8 cellular contexts compared by ENCODE assay signal in genomic region chr15:37135225-37135624, GRCh38. TPM values are rescaled to one million over a fixed set of nuclear protein-coding genes. Genes with fewer than 3 reads are reported as not detected.
DNase-seq lines count a peak whose midpoint lies in the region; ATAC-seq and TF ChIP-seq lines count a peak whose summit lies in the region.

No MANE protein-coding gene starts in this region.

- H3K36me3 ChIP-seq in left lung (no peaks in the 10 kb centered on the region), ascending aorta (no peaks in the 10 kb centered on the region)

- no peaks in the 10 kb centered on the region for H3K4me1 ChIP-seq in left lung
- H3K4me1 ChIP-seq in ascending aorta = no peaks in the 10 kb centered on the region

- TF ChIP-seq CTCF in left lung (IDR thresholded peaks at IDR 0.05) = peak; percentile 15 to 17
- no peak for TF ChIP-seq CTCF in ascending aorta (IDR thresholded peaks at IDR 0.05)

- H3K9me3 ChIP-seq in left lung (no peaks in the 10 kb centered on the region), ascending aorta (no peaks in the 10 kb centered on the region)

- no peak for TF ChIP-seq POLR2A in GM18505 (IDR thresholded peaks at IDR 0.05; ENCODE audit: borderline replicate concordance, extremely low read depth, insufficient read depth, insufficient read length)

- H3K27ac ChIP-seq in left lung (no peak overlapping the region), ascending aorta (no peak overlapping the region)

- H3K4me3 ChIP-seq in left lung = no peak overlapping the region
- H3K4me3 ChIP-seq in ascending aorta = no peak overlapping the region

- DNase-seq in OCI-M1 (lab: John Stamatoyannopoulos, UW) (peak; percentile 31), left lung (no peak), NCI-H2081 treated with DMSO at 0.1 percent for 48 hours (lab: John Stamatoyannopoulos, UW) (no peak), ascending aorta (ENCODE audit: low spot score in 2 of 2) (no peak), dedifferentiated amniotic fluid mesenchymal stem cell (ENCODE audit: extremely low spot score) (no peak)
- DNase-seq in stimulated activated CD4-positive, alpha-beta T cell treated with anti-CD3 and anti-CD28 coated beads, Interleukin-15, amount 100 ng/mL, for 24 hours = no peak

- intact Hi-C loops in left lung (cut with DNase I) (loop anchor here in 1 of 2 donors (10.0 kb wide), 1 partner anchor 630 kb away; no protein-coding TSS in a partner anchor), ascending aorta (cut with DNase I) (loop anchor here (5.0 kb wide), 1 partner anchor 633 kb away; no protein-coding TSS in a partner anchor)

- ATAC-seq in GM18505 (IDR thresholded peaks at IDR 0.05; ENCODE audit: unreplicated experiment) = peak; percentile 77
- ATAC-seq in HG02884 (IDR thresholded peaks at IDR 0.05; ENCODE audit: unreplicated experiment) = peak; percentile 75
- ATAC-seq in left lung = peak; percentile 54

- peaks cover 4 to 22% of the 10 kb centered on the region in 2 donors for H3K27me3 ChIP-seq in left lung
- no peaks in the 10 kb centered on the region for H3K27me3 ChIP-seq in ascending aorta

RNA-seq across cellular contexts. Expression of gene MEIS2, which starts 34.9 kb away (rescaled TPM):
- total RNA-seq in left lung = 10 to 100 TPM; 14.1 to 18.7 TPM
- 11.5 TPM for total RNA-seq in ascending aorta

Comparison
In these comparisons a context has a peak if more than half of its experiments do, and no peak if none do; other contexts are left out.
1. CTCF ChIP-seq: peak in left lung (2 of 2); none in ascending aorta (0 of 3).
2. Peak in every context shown above with its lines, with median percentiles within 50 percentile points of each other: ATAC-seq.